ENCODE assay signal across 29 cellular contexts in genomic region chr1:63943393-63943792, GRCh38.
"Had no signal": no experiment of that assay in that cellular context is flagged by ENCODE, and none has a peak within 500 bp of the region (broad histone marks: within the 10 kb centered on the region; RNA-seq: fewer than 3 reads in every experiment).

No MANE protein-coding gene starts in this region.

- H3K27ac Mint-ChIP-seq: activated CD4-positive, alpha-beta T cell treated with anti-CD3 and anti-CD28 coated beads, Interleukin-2, amount 10 ng/mL, durations not matched to agents 7 days and 5 days; activated CD8-positive, alpha-beta T cell treated with anti-CD3 and anti-CD28 coated beads, Interleukin-2, amount 10 ng/mL, durations not matched to agents 7 days and 5 days; activated naive CD4-positive, alpha-beta T cell treated with anti-CD3 and anti-CD28 coated beads for 36 hours; activated T-cell treated with anti-CD3 and anti-CD28 coated beads, Interleukin-2, amount 50 U/mL, for 24 hours; activated T-helper 2 cell treated with anti-CD3 and anti-CD28 coated beads, Interferon-gamma antibody, Interleukin-2, Interleukin-4, amounts not matched to agents 10 μg/mL and 5 μg/mL and 100 μg/mL, durations not matched to agents 14 hours and 24 hours and 36 hours had no signal

- H3K4me1 Mint-ChIP-seq: activated CD4-positive, alpha-beta T cell treated with anti-CD3 and anti-CD28 coated beads, Interleukin-2, amount 10 ng/mL, durations not matched to agents 7 days and 5 days had no signal

- H3K36me3 Mint-ChIP-seq: activated naive CD4-positive, alpha-beta T cell treated with anti-CD3 and anti-CD28 coated beads, Interleukin-2, amount 50 U/mL, for 72 hours had no signal

- H3K4me3 ChIP-seq: adrenal gland, body of pancreas, breast epithelium, MG63, PC-9 had no signal

- DNase-seq: activated CD4-positive, alpha-beta T cell treated with anti-CD3 and anti-CD28 coated beads, Interleukin-2, amount 10 ng/mL, durations not matched to agents 7 days and 5 days; activated CD4-positive, alpha-beta T cell treated with anti-CD3 and anti-CD28 coated beads, Interleukin-2, amount 50 U/mL, for 48 hours; activated CD8-positive, alpha-beta T cell treated with anti-CD3 and anti-CD28 coated beads, Interleukin-2, amount 10 ng/mL, durations not matched to agents 7 days and 5 days; activated gamma-delta T cell treated with Interleukin-2 at 50 U/mL for 16 hours; activated naive CD4-positive, alpha-beta T cell treated with anti-CD3 and anti-CD28 coated beads for 36 hours; activated T-cell treated with anti-CD3 and anti-CD28 coated beads, Interleukin-2, amount 50 U/mL, for 24 hours; adrenal gland; body of pancreas; Kasumi-1; KG1; MG63; NCI-H1048; NCI-H1105 treated with DMSO at 0.1 percent for 48 hours; NCI-H1436; NCI-H1694; NCI-H1930; NCI-H2081 treated with DMSO at 0.1 percent for 48 hours; NCI-H345; NCI-H526; NCI-H748 treated with DMSO at 0.1 percent for 48 hours; PC-9; SIG-M5; T1000; WERI-Rb-1 had no signal

- H3K27me3 ChIP-seq: adrenal gland, body of pancreas, breast epithelium, MG63 had no signal

- H3K27ac ChIP-seq: adrenal gland, body of pancreas, breast epithelium, PC-9, RWPE1, WERI-Rb-1 had no signal

- H3K9me3 ChIP-seq: adrenal gland, body of pancreas, breast epithelium, MG63 had no signal

- H3K4me1 ChIP-seq: adrenal gland, breast epithelium had no signal

- H3K9me3 Mint-ChIP-seq: activated CD4-positive, alpha-beta T cell treated with anti-CD3 and anti-CD28 coated beads, Interleukin-2, amount 10 ng/mL, durations not matched to agents 7 days and 5 days; activated naive CD4-positive, alpha-beta T cell treated with anti-CD3 and anti-CD28 coated beads for 36 hours; activated naive CD4-positive, alpha-beta T cell treated with anti-CD3 and anti-CD28 coated beads, Interleukin-2, amount 50 U/mL, for 72 hours; activated T-cell treated with anti-CD3 and anti-CD28 coated beads, Interleukin-2, amount 50 U/mL, for 24 hours; activated T-helper 2 cell treated with anti-CD3 and anti-CD28 coated beads, Interferon-gamma antibody, Interleukin-2, Interleukin-4, amounts not matched to agents 10 μg/mL and 5 μg/mL and 100 μg/mL, durations not matched to agents 14 hours and 24 hours and 36 hours had no signal

- H2AFZ ChIP-seq: PC-9 had no signal

- H3K4me2 ChIP-seq: PC-9 had no signal

- H3K4me3 Mint-ChIP-seq: activated CD4-positive, alpha-beta T cell treated with anti-CD3 and anti-CD28 coated beads, Interleukin-2, amount 10 ng/mL, durations not matched to agents 7 days and 5 days; activated CD8-positive, alpha-beta T cell treated with anti-CD3 and anti-CD28 coated beads, Interleukin-2, amount 10 ng/mL, durations not matched to agents 7 days and 5 days; activated naive CD4-positive, alpha-beta T cell treated with anti-CD3 and anti-CD28 coated beads for 36 hours; activated T-cell treated with anti-CD3 and anti-CD28 coated beads, Interleukin-2, amount 50 U/mL, for 24 hours had no signal

- H3K36me3 ChIP-seq: adrenal gland, breast epithelium, MG63, WERI-Rb-1 had no signal

- ATAC-seq: activated CD8-positive, alpha-beta T cell treated with anti-CD3 and anti-CD28 coated beads, Interleukin-2, amount 10 ng/mL, durations not matched to agents 7 days and 5 days; activated naive CD4-positive, alpha-beta T cell treated with anti-CD3 and anti-CD28 coated beads, Interleukin-2, amount 50 U/mL, for 72 hours; body of pancreas; Right ventricle myocardium inferior had no signal
